ENCODE assay signal across 10 cellular contexts in genomic region chrX:112147206-112147605, GRCh38.
A peak's percentile ranks its signal among the peaks of the same experiment; 100 is the strongest.
DNase-seq lines count a peak whose midpoint lies in the region; ATAC-seq and TF ChIP-seq lines count a peak whose summit lies in the region.
"Had no signal": no experiment of that assay in that cellular context is flagged by ENCODE, and none has a peak within 500 bp of the region (broad histone marks: within the 10 kb centered on the region; RNA-seq: fewer than 3 reads in every experiment).

No MANE protein-coding gene starts in this region.

- ATAC-seq in PC-3 (no peak), GM21576 (IDR thresholded peaks at IDR 0.05; ENCODE audit: unreplicated experiment) (no peak)
- ATAC-seq: natural killer cell had no signal

- H4K20me1 ChIP-seq in PC-3 (ENCODE audit: low read length): no peaks in the 10 kb centered on the region

- H3K79me2 ChIP-seq in PC-3 (ENCODE audit: low read length): no peaks in the 10 kb centered on the region

- H3K4me2 ChIP-seq in PC-3 (ENCODE audit: low read length): no peak overlapping the region

- H3K4me1 ChIP-seq in A673 (ENCODE audit: insufficient read depth, low read length, poor library complexity, severe bottlenecking): no peaks in the 10 kb centered on the region
- H3K4me1 ChIP-seq in PC-3 (ENCODE audit: insufficient read depth, low read length): no peaks in the 10 kb centered on the region

- intact Hi-C loops in A673 (cut with micrococcal nuclease; ENCODE audit: unreplicated experiment) (no loop called here), PC-3 (cut with micrococcal nuclease) (no loop called here)

- no peak overlapping the region for H3K9ac ChIP-seq in PC-3 (ENCODE audit: low read length)

- H3K36me3 ChIP-seq in A673 (ENCODE audit: insufficient read depth, low read length, poor library complexity, severe bottlenecking) (no peaks in the 10 kb centered on the region), PC-3 (ENCODE audit: low read depth, low read length) (no peaks in the 10 kb centered on the region)

- no peaks in the 10 kb centered on the region for H3F3A ChIP-seq in PC-3 (ENCODE audit: low read length, unreplicated experiment)

- no peak overlapping the region for H3K4me3 ChIP-seq in A673 (ENCODE audit: low read depth, low read length, poor library complexity, severe bottlenecking)
- H3K4me3 ChIP-seq in PC-3 (ENCODE audit: low read length): no peak overlapping the region

- H3K9me2 ChIP-seq in PC-3 (replicated peaks; ENCODE audit: low read length): no peaks in the 10 kb centered on the region

- in situ Hi-C loops in GM13977 (cut with MboI; ENCODE audit: low pct_unique_long_range_greater_than_20kb, low sequenced_read_pairs, unreplicated experiment): no loop called here

- H3K27me3 ChIP-seq in A673 (replicated peaks; ENCODE audit: insufficient read depth, low read depth, low read length, poor library complexity) (no peaks in the 10 kb centered on the region), PC-3 (ENCODE audit: low read length) (no peaks in the 10 kb centered on the region)

- no peaks in the 10 kb centered on the region for H3K9me3 ChIP-seq in A673 (ENCODE audit: low read depth, low read length, poor library complexity, severe bottlenecking)
- H3K9me3 ChIP-seq in PC-3 (ENCODE audit: low read length): no peaks in the 10 kb centered on the region

- CTCF ChIA-PET in A673 (lab: Charles Lee) (no interaction called here), PC-3 (lab: Charles Lee) (no interaction called here)

- DNase-seq in A673 (ENCODE audit: low spot score) (peak; percentile 3), GM13977 (ENCODE audit: low spot score) (no peak), PC-3 (peak; percentile 3), globus pallidus (ENCODE audit: low spot score) (peak; percentile 11), ecto neural progenitor cell (ENCODE audit: low spot score) (no peak), NCI-H446 treated with DMSO at 0.1 percent for 48 hours (lab: John Stamatoyannopoulos, UW) (no peak)
- no peak for DNase-seq in activated CD4-positive, CD25-positive, alpha-beta regulatory T cell treated with anti-CD3 and anti-CD28 coated beads, Interleukin-2, amount 50 U/mL, for 72 hours
- DNase-seq: natural killer cell, NCI-H1436 treated with DMSO at 0.1 percent for 48 hours had no signal

- POLR2A ChIA-PET in A673 (lab: Charles Lee; ENCODE audit: low non-redundant PET) (no interaction called here), PC-3 (lab: Charles Lee; ENCODE audit: unreplicated experiment) (no interaction called here)

- TF ChIP-seq CTCF in A673 (conservative IDR thresholded peaks at IDR 0.05; ENCODE audit: low read depth, low read length) (peak; percentile 41), GM13977 (IDR thresholded peaks at IDR 0.05; ENCODE audit: extremely low read depth, insufficient read depth, missing control alignments) (peak; percentile 54), PC-3 (conservative IDR thresholded peaks at IDR 0.05; ENCODE audit: low read depth, low read length) (peak; percentile 36; the same call in 1 of the 2 replicates)

- no peak overlapping the region for H2AFZ ChIP-seq in PC-3 (ENCODE audit: low read length)

- BruUV-seq in A673 (replicated peaks; lab: Mats Ljungman, UMichigan) (no TSS peak), PC-3 (replicated peaks; lab: Mats Ljungman, UMichigan) (no TSS peak)

- H3K27ac ChIP-seq in A673 (ENCODE audit: low read depth, low read length, poor library complexity, severe bottlenecking) (no peak overlapping the region), PC-3 (ENCODE audit: low read length) (no peak overlapping the region)

Comparison
In these comparisons a context has a peak if more than half of its experiments do, and no peak if none do; other contexts are left out.
1. DNase-seq: peak in A673 (single experiment), PC-3 (single experiment) and globus pallidus (single experiment); none in GM13977 (single experiment), activated CD4-positive, CD25-positive, alpha-beta regulatory T cell treated with anti-CD3 and anti-CD28 coated beads, Interleukin-2, amount 50 U/mL, for 72 hours (single experiment), ecto neural progenitor cell (single experiment) and NCI-H446 treated with DMSO at 0.1 percent for 48 hours (single experiment).
2. Peak in every context shown above with its lines, with median percentiles within 50 percentile points of each other: CTCF ChIP-seq.